Comparison of ENCODE assay signal across 8 cellular contexts in genomic region chr1:161314201-161314981, GRCh38. TPM values are rescaled to one million over a fixed set of nuclear protein-coding genes. Genes with fewer than 3 reads are reported as not detected.
DNase-seq lines count a peak whose midpoint lies in the region; ATAC-seq, FAIRE-seq and TF ChIP-seq lines count a peak whose summit lies in the region.

A gene with protein sequence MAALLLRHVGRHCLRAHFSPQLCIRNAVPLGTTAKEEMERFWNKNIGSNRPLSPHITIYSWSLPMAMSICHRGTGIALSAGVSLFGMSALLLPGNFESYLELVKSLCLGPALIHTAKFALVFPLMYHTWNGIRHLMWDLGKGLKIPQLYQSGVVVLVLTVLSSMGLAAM (plus strand): TSS chr1:161314381. CDS start chr1:161314406, 25 bp downstream.

- H3K4me1 ChIP-seq in left lung, result peaks cover 0 to 27% of the 10 kb centered on the region in 2 donors

- peak within 1 kb of the TSS; percentile 82 to 86 for H3K4me3 ChIP-seq in left lung

- H3K27me3 ChIP-seq in left lung, result no peaks in the 10 kb centered on the region

- TF ChIP-seq CTCF in left lung (IDR thresholded peaks at IDR 0.05), result no peak

- DNase-seq in C1 segment of cervical spinal cord (lab: John Stamatoyannopoulos, UW) (peak; percentile 42 to 95 (median 88)), GM19239 (ENCODE audit: insufficient read length, low spot score) (peak; percentile 85), NCI-H69 (lab: John Stamatoyannopoulos, UW) (peak; percentile 95), dermis blood vessel endothelial cell (peak; percentile 94), left lung (peak; percentile 93 to 97)
- DNase-seq in activated CD4-positive, alpha-beta T cell treated with anti-CD3 and anti-CD28 coated beads, Interleukin-2, amount 50 U/mL, for 24 hours (ENCODE audit: low read depth in 1 of 2, low spot score in 1 of 2), result peak; percentile 67 to 78
- peak; percentile 80 to 83 for DNase-seq in stimulated activated CD4-positive, alpha-beta T cell treated with anti-CD3 and anti-CD28 coated beads, Interleukin-2, amount 100 ng/mL, for 48 hours

- H3K27ac ChIP-seq in left lung, result peak within 1 kb of the TSS; percentile 87 to 89

- peak; percentile 92 for FAIRE-seq in GM19239 (lab: Jason Lieb, UNC)

- H3K36me3 ChIP-seq in left lung, result peaks cover 0 to 8% of the 10 kb centered on the region in 2 donors

- intact Hi-C loops in left lung (cut with DNase I), result no loop called here

- no peaks in the 10 kb centered on the region for H3K9me3 ChIP-seq in left lung

- ATAC-seq in HG03457 (IDR thresholded peaks at IDR 0.05; ENCODE audit: unreplicated experiment), result peak; percentile 80
- peak; percentile 100 for ATAC-seq in left lung

RNA-seq across cellular contexts. Expression of the gene that starts here (rescaled TPM):
- total RNA-seq in dermis blood vessel endothelial cell (20.1 and 34.2 TPM in 2 replicates), left lung (100 to 1,000 TPM; 187 to 204 TPM)

Comparison
In these comparisons a context has a peak if more than half of its experiments do, and no peak if none do; other contexts are left out.
1. Peak in every context shown above with its lines: DNase-seq, ATAC-seq, H3K4me3 ChIP-seq and H3K27ac ChIP-seq.